In the genomic region with DNA sequence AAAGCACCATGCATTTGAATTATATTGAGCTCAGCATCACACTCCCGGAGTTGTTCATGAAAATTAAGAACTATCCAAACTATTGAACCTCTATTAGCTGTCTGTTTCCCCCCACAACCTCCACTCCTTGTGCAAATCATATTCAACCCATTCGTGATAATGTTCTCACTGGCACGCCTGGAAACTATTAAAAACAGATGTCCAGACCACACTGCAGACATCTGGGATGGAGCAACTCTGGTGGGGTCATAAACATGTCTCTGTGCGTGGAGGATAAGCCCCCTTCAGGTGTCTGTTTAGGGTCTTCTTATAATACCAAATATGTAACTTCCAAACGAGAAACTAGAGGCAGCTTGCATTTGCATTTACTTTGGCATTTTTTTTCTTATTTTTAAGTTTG, we compare ENCODE assay signal across 27 cellular contexts.
"Had no signal": no experiment of that assay in that cellular context is flagged by ENCODE, and none has a peak within 500 bp of the region (broad histone marks: within the 10 kb centered on the region; RNA-seq: fewer than 3 reads in every experiment).

No MANE protein-coding gene starts in this region.

- H3K36me3 ChIP-seq: colonic mucosa, gastroesophageal sphincter, heart left ventricle, left lung, neural progenitor cell, sigmoid colon, spleen, tibial artery, upper lobe of left lung had no signal

- H3K27me3 ChIP-seq: colonic mucosa, foreskin keratinocyte, gastroesophageal sphincter, left lung, neural progenitor cell, sigmoid colon, spleen, testis, upper lobe of left lung had no signal

- H3K27ac Mint-ChIP-seq: dendritic cell treated with granulocyte-macrophage colony-stimulating factor and Interleukin-4, amounts not matched to agents 40 ng/mL and 50 ng/mL, for 4 days; endodermal cell; mesothelial cell of epicardium; naive thymus-derived CD4-positive, alpha-beta T cell; nephron; neural progenitor cell; stimulated activated memory B cell treated with anti-CD40 and anti-IgM and Interleukin-4, amounts not matched to agents 10 μg/mL and 1 μg/mL and 100 μg/mL, for 72 hours had no signal

- H3K4me1 Mint-ChIP-seq: endodermal cell; naive thymus-derived CD4-positive, alpha-beta T cell; stimulated activated memory B cell treated with anti-CD40 and anti-IgM and Interleukin-4, amounts not matched to agents 10 μg/mL and 1 μg/mL and 100 μg/mL, for 72 hours had no signal

- H3K9me3 Mint-ChIP-seq: endodermal cell had no signal

- H3K27ac ChIP-seq: colonic mucosa, epithelial cell of prostate, foreskin keratinocyte, gastroesophageal sphincter, heart left ventricle, left lung, neural progenitor cell, psoas muscle, sigmoid colon, spleen, testis, tibial artery, upper lobe of left lung had no signal

- H3K9ac ChIP-seq: neural progenitor cell had no signal

- H3K4me3 Mint-ChIP-seq: dendritic cell treated with granulocyte-macrophage colony-stimulating factor and Interleukin-4, amounts not matched to agents 40 ng/mL and 50 ng/mL, for 4 days; endodermal cell; mesothelial cell of epicardium; naive thymus-derived CD4-positive, alpha-beta T cell; nephron; neural progenitor cell; stimulated activated memory B cell treated with anti-CD40 and anti-IgM and Interleukin-4, amounts not matched to agents 10 μg/mL and 1 μg/mL and 100 μg/mL, for 72 hours had no signal

- H3K4me1 ChIP-seq: colonic mucosa, foreskin keratinocyte, gastroesophageal sphincter, heart left ventricle, left lung, psoas muscle, sigmoid colon, spleen, testis, tibial artery, upper lobe of left lung had no signal

- H3K27me3 Mint-ChIP-seq: dendritic cell treated with granulocyte-macrophage colony-stimulating factor and Interleukin-4, amounts not matched to agents 40 ng/mL and 50 ng/mL, for 4 days; stimulated activated memory B cell treated with anti-CD40 and anti-IgM and Interleukin-4, amounts not matched to agents 10 μg/mL and 1 μg/mL and 100 μg/mL, for 72 hours had no signal

- H3K9me3 ChIP-seq: colonic mucosa, gastroesophageal sphincter, left lung, psoas muscle, sigmoid colon, testis, tibial artery, upper lobe of left lung had no signal

- H3K36me3 Mint-ChIP-seq: mesothelial cell of epicardium; naive thymus-derived CD4-positive, alpha-beta T cell; neural progenitor cell; stimulated activated memory B cell treated with anti-CD40 and anti-IgM and Interleukin-4, amounts not matched to agents 10 μg/mL and 1 μg/mL and 100 μg/mL, for 72 hours had no signal

- DNase-seq: colonic mucosa; effector CD8-positive, alpha-beta T cell; endodermal cell; foreskin keratinocyte; heart left ventricle; hippocampal formation; left cardiac atrium; left lung; mesenchymal stem cell; naive thymus-derived CD4-positive, alpha-beta T cell; psoas muscle; right cardiac atrium; sigmoid colon; spleen; stimulated activated CD4-positive, alpha-beta T cell treated with anti-CD3 and anti-CD28 coated beads, Interleukin-4, amount 100 ng/mL, for 4 hours; stimulated activated naive CD8-positive, alpha-beta T cell treated with anti-CD3 and anti-CD28 coated beads, Interleukin-15, Interleukin-2, amounts not matched to agents 100 U/mL and 50 U/mL, for 24 hours; substantia nigra; testis; tibial artery; upper lobe of left lung had no signal

- H3K4me3 ChIP-seq: colonic mucosa, gastroesophageal sphincter, heart left ventricle, left lung, neural progenitor cell, psoas muscle, sigmoid colon, spleen, testis, tibial artery, upper lobe of left lung had no signal
